ENCODE assay signal across 30 cellular contexts in genomic region chr22:41249442-41249841, GRCh38. TPM values are rescaled to one million over a fixed set of nuclear protein-coding genes. Genes with fewer than 3 reads are reported as not detected.
"Had no signal": no experiment of that assay in that cellular context is flagged by ENCODE, and none has a peak within 500 bp of the region (broad histone marks: within the 10 kb centered on the region; RNA-seq: fewer than 3 reads in every experiment).

No MANE protein-coding gene starts in this region.

- FAIRE-seq: astrocyte, bronchial epithelial cell, frontal cortex had no signal

- DNase-seq: activated B cell treated with CpG ODN at 0.5 μM for 24 hours; activated CD4-positive, alpha-beta T cell treated with anti-CD3 and anti-CD28 coated beads for 48 hours; activated CD4-positive, alpha-beta T cell treated with anti-CD3 and anti-CD28 coated beads, Interleukin-2, amount 50 U/mL, for 1 hour; activated CD4-positive, alpha-beta T cell treated with anti-CD3 and anti-CD28 coated beads, Interleukin-2, amount 50 U/mL, for 48 hours; activated CD8-positive, alpha-beta memory T cell treated with anti-CD3 and anti-CD28 coated beads for 24 hours; activated CD8-positive, alpha-beta T cell treated with anti-CD3 and anti-CD28 coated beads for 36 hours; activated gamma-delta T cell; activated naive CD4-positive, alpha-beta T cell; activated naive CD4-positive, alpha-beta T cell treated with anti-CD3 and anti-CD28 coated beads, Interleukin-2, amount 10 ng/mL, durations not matched to agents 7 days and 5 days; activated T-cell treated with anti-CD3 and anti-CD28 coated beads, Interleukin-2, amount 50 U/mL, for 1 hour; activated T-cell treated with anti-CD3 and anti-CD28 coated beads, Interleukin-2, amount 50 U/mL, for 72 hours; amygdala; brain microvascular endothelial cell; dorsolateral prefrontal cortex; effector memory CD4-positive, alpha-beta T cell; endodermal cell; foreskin fibroblast; head of caudate nucleus; T-helper 1 cell; T-helper 17 cell; T1000; WERI-Rb-1 had no signal

- H3K4me3 ChIP-seq: adrenal gland, coronary artery, dorsolateral prefrontal cortex had no signal

- ATAC-seq: activated CD4-positive, CD25-positive, alpha-beta regulatory T cell treated with anti-CD3 and anti-CD28 coated beads, Interleukin-2, amount 50 U/mL, for 24 hours; activated CD8-positive, alpha-beta T cell treated with anti-CD3 and anti-CD28 coated beads for 36 hours; activated naive CD4-positive, alpha-beta T cell treated with anti-CD3 and anti-CD28 coated beads, Interleukin-2, amount 50 U/mL, for 72 hours; activated T-cell treated with anti-CD3 and anti-CD28 coated beads, Interleukin-2, amount 50 U/mL, for 72 hours; esophagus mucosa; T-helper 17 cell had no signal

- H3K27me3 ChIP-seq: adrenal gland, brain microvascular endothelial cell, dorsolateral prefrontal cortex had no signal

- H3K27ac ChIP-seq: brain microvascular endothelial cell, coronary artery, WERI-Rb-1 had no signal

- H3K9me3 ChIP-seq: adrenal gland had no signal

RNA-seq across cellular contexts. Expression of gene CHADL, which starts 8.7 kb away (rescaled TPM):
- total RNA-seq: activated B cell treated with CpG ODN at 0.5 μM for 24 hours had no signal
